In the genomic region with DNA sequence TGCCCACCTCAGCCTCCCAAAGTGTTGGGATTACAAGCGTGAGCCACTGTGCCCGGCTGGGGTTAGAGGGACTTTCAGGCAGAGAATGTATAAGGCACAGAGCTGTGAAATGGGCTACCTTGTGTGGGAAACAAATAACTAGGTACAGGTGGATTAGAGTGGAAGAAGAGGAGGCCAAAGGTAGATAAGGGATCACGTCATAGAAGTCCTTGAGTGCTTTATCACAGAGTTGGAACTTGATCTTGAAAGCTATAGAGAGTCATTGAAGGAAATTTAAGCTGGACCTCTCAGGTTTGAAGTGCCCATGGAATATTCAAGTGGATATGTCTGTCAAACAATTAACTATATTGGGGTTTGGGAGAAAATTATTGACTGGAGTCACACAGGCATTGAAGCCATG, we compare ENCODE assay signal across 1 cellular context.
TF ChIP-seq lines count a peak whose summit lies in the region.

No MANE protein-coding gene starts in this region.

TF ChIP-seq in HepG2, 621 proteins besides CTCF, POLR2A, EP300 and RAD21 (continued from another document):
- TF ChIP-seq ZNF781 (CRISPR knock-in tag; IDR thresholded peaks at IDR 0.05; ENCODE audit: borderline replicate concordance, not compliant biosample characterization), result no peak
- no peak for TF ChIP-seq HNF4A (CRISPR knock-in tag; IDR thresholded peaks at IDR 0.05)
- TF ChIP-seq, protein P1, sequence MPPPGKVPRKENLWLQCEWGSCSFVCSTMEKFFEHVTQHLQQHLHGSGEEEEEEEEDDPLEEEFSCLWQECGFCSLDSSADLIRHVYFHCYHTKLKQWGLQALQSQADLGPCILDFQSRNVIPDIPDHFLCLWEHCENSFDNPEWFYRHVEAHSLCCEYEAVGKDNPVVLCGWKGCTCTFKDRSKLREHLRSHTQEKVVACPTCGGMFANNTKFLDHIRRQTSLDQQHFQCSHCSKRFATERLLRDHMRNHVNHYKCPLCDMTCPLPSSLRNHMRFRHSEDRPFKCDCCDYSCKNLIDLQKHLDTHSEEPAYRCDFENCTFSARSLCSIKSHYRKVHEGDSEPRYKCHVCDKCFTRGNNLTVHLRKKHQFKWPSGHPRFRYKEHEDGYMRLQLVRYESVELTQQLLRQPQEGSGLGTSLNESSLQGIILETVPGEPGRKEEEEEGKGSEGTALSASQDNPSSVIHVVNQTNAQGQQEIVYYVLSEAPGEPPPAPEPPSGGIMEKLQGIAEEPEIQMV (CRISPR knock-in tag; IDR thresholded peaks at IDR 0.05; ENCODE audit: low read depth), result no peak
- TF ChIP-seq, protein P2, sequence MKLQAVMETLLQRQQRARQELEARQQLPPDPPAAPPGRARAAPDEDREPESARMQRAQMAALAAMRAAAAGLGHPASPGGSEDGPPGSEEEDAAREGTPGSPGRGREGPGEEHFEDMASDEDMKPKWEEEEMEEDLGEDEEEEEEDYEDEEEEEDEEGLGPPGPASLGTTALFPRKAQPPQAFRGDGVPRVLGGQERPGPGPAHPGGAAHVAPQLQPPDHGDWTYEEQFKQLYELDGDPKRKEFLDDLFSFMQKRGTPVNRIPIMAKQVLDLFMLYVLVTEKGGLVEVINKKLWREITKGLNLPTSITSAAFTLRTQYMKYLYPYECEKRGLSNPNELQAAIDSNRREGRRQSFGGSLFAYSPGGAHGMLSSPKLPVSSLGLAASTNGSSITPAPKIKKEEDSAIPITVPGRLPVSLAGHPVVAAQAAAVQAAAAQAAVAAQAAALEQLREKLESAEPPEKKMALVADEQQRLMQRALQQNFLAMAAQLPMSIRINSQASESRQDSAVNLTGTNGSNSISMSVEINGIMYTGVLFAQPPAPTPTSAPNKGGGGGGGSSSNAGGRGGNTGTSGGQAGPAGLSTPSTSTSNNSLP (IDR thresholded peaks at IDR 0.05; ENCODE audit: low read depth, low read length), result no peak
